In genomic region chr7:69211336-69211735, GRCh38 we compare ENCODE assay signal across 20 cellular contexts.
DNase-seq lines count a peak whose midpoint lies in the region; ATAC-seq, FAIRE-seq and TF ChIP-seq lines count a peak whose summit lies in the region.
"Had no signal": no experiment of that assay in that cellular context is flagged by ENCODE, and none has a peak within 500 bp of the region (broad histone marks: within the 10 kb centered on the region; RNA-seq: fewer than 3 reads in every experiment).

No MANE protein-coding gene starts in this region.

- TF ChIP-seq POLR2A in GM12891 (IDR thresholded peaks at IDR 0.05; ENCODE audit: low read depth, low read length): no peak

- no peaks in the 10 kb centered on the region for H3K9me2 ChIP-seq in Karpas-422 (replicated peaks; ENCODE audit: insufficient read depth, low read length)

- peaks cover 8% of the 10 kb centered on the region for H3K27me3 Mint-ChIP-seq in glutamatergic neuron (ENCODE audit: unreplicated experiment)
- H3K27me3 Mint-ChIP-seq: B cell; CD4-positive, alpha-beta memory T cell had no signal

- peak overlapping the region; percentile 53 for H2AFZ ChIP-seq in Karpas-422 (ENCODE audit: low read length)
- H2AFZ ChIP-seq: GM23338 had no signal

- no peaks in the 10 kb centered on the region for H3K36me3 ChIP-seq in BLaER1
- H3K36me3 ChIP-seq in Karpas-422 (ENCODE audit: insufficient read depth, low read length): no peaks in the 10 kb centered on the region

- FAIRE-seq in GM12891 (lab: Jason Lieb, UNC): no peak
- FAIRE-seq: A204.1, G401.6 had no signal

- peak overlapping the region; percentile 45 for H3K27ac Mint-ChIP-seq in glutamatergic neuron (ENCODE audit: unreplicated experiment)
- H3K27ac Mint-ChIP-seq: B cell; CD4-positive, alpha-beta memory T cell; GM23338; H9; HFFc6 had no signal

- no peak for ATAC-seq in GM18870 (IDR thresholded peaks at IDR 0.05; ENCODE audit: unreplicated experiment)
- ATAC-seq: GM23338, HCT116 had no signal

- TF ChIP-seq CTCF in glutamatergic neuron (IDR thresholded peaks at IDR 0.05; ENCODE audit: partially characterized antibody, unreplicated experiment): no peak

- H3K9me3 Mint-ChIP-seq in glutamatergic neuron (ENCODE audit: unreplicated experiment): peaks cover 8% of the 10 kb centered on the region
- H3K9me3 Mint-ChIP-seq: H9 had no signal

- peaks cover 8% of the 10 kb centered on the region for H3K4me1 Mint-ChIP-seq in glutamatergic neuron (ENCODE audit: low read depth, unreplicated experiment)
- H3K4me1 Mint-ChIP-seq: CD4-positive, alpha-beta memory T cell; GM23338 had no signal

- H3K36me3 Mint-ChIP-seq in glutamatergic neuron (ENCODE audit: unreplicated experiment): no peaks in the 10 kb centered on the region
- H3K36me3 Mint-ChIP-seq: CD4-positive, alpha-beta memory T cell had no signal

- DNase-seq in DMS 273 (lab: John Stamatoyannopoulos, UW; ENCODE audit: unreplicated experiment) (peak; percentile 71), DMS 273 treated with DMSO at 0.1 percent for 48 hours (lab: John Stamatoyannopoulos, UW) (no peak), Karpas-422 (no peak), glutamatergic neuron (peak; percentile 35), epidermal melanocyte (ENCODE audit: insufficient read length, low spot score) (no peak), GM12891 (ENCODE audit: insufficient read length, low spot score) (no peak)
- DNase-seq: Calu3; CD4-positive, alpha-beta memory T cell; DMS53; DMS79 treated with DMSO at 0.1 percent for 48 hours; HFFc6 had no signal

- H3K4me2 ChIP-seq in BLaER1: peak overlapping the region; percentile 17; the same call in 1 of the 2 replicates
- H3K4me2 ChIP-seq in Karpas-422 (ENCODE audit: low read depth, low read length, poor library complexity, severe bottlenecking): peak overlapping the region; percentile 68
- H3K4me2 ChIP-seq: GM23338 had no signal

- no peaks in the 10 kb centered on the region for H4K20me1 ChIP-seq in BLaER1
- no peaks in the 10 kb centered on the region for H4K20me1 ChIP-seq in Karpas-422 (ENCODE audit: insufficient read depth, low read depth, low read length)

- H3K79me2 ChIP-seq in Karpas-422 (ENCODE audit: low read length): no peaks in the 10 kb centered on the region

- no peak overlapping the region for H3K9ac ChIP-seq in BLaER1
- peak overlapping the region; percentile 62 for H3K9ac ChIP-seq in Karpas-422 (ENCODE audit: low read length)

- H3K9me3 ChIP-seq in BLaER1 (no peaks in the 10 kb centered on the region), Karpas-422 (ENCODE audit: low read length) (no peaks in the 10 kb centered on the region)

- peak overlapping the region; percentile 24 for H3K4me3 Mint-ChIP-seq in glutamatergic neuron (ENCODE audit: unreplicated experiment)
- H3K4me3 Mint-ChIP-seq: B cell; CD4-positive, alpha-beta memory T cell; GM23338; H9; HFFc6 had no signal

- H3K27ac ChIP-seq in BLaER1 (no peak overlapping the region), Karpas-422 (ENCODE audit: low read length) (peak overlapping the region; percentile 83)
- H3K27ac ChIP-seq: 22Rv1 had no signal

- H3K27me3 ChIP-seq in BLaER1 (no peaks in the 10 kb centered on the region), Karpas-422 (ENCODE audit: low read length) (no peaks in the 10 kb centered on the region)

- H3K4me3 ChIP-seq in BLaER1: no peak overlapping the region
- peak overlapping the region; percentile 45 for H3K4me3 ChIP-seq in Karpas-422 (ENCODE audit: low read length)
- H3K4me3 ChIP-seq: GM23338 had no signal

- peaks cover 49% of the 10 kb centered on the region for H3K4me1 ChIP-seq in BLaER1
- peaks cover 85% of the 10 kb centered on the region for H3K4me1 ChIP-seq in Karpas-422 (ENCODE audit: low read length)

TF ChIP-seq in GM12891, 5 proteins besides CTCF, POLR2A, EP300 and RAD21:
- TF ChIP-seq TAF1 (IDR thresholded peaks at IDR 0.05; ENCODE audit: low read depth, low read length): no peak
- no peak for TF ChIP-seq POU2F2 (IDR thresholded peaks at IDR 0.05; ENCODE audit: low read depth, low read length)
- no peak for TF ChIP-seq SPI1 (IDR thresholded peaks at IDR 0.05; ENCODE audit: low read depth, low read length)
- TF ChIP-seq POLR2AphosphoS5 (IDR thresholded peaks at IDR 0.05; ENCODE audit: low read depth, low read length): no peak
- TF ChIP-seq PAX5 (IDR thresholded peaks at IDR 0.05; ENCODE audit: insufficient read depth, low read length, severe bottlenecking): no peak

Comparison
In these comparisons a context has a peak if more than half of its experiments do, and no peak if none do; other contexts are left out.
1. DNase-seq: peak in DMS 273 (single experiment) and glutamatergic neuron (single experiment); none in DMS 273 treated with DMSO at 0.1 percent for 48 hours (single experiment), Karpas-422 (single experiment), epidermal melanocyte (single experiment) and GM12891 (single experiment).